21 cellular contexts compared by ENCODE assay signal in genomic region chr9:95043826-95044225, GRCh38.
DNase-seq lines count a peak whose midpoint lies in the region; ATAC-seq, FAIRE-seq and TF ChIP-seq lines count a peak whose summit lies in the region.
"Had no signal": no experiment of that assay in that cellular context is flagged by ENCODE, and none has a peak within 500 bp of the region (broad histone marks: within the 10 kb centered on the region; RNA-seq: fewer than 3 reads in every experiment).

No MANE protein-coding gene starts in this region.

- ATAC-seq in A549: no peak
- peak; percentile 49 for ATAC-seq in left ventricle myocardium superior
- peak in 1 of 2 donors; percentile 9 for ATAC-seq in gastrocnemius medialis
- no peak for ATAC-seq in HG03175 (IDR thresholded peaks at IDR 0.05; ENCODE audit: unreplicated experiment)

- WGBS in A549 (ENCODE audit: missing lambda C conversion rate): 43% methylated on average over 5 of the region's 5 CpGs

- DNase-seq in A549 (ENCODE audit: low read depth in 1 of 2, low spot score in 1 of 2): peak in 1 of 2 experiments; percentile 45
- no peak for DNase-seq in ascending aorta (ENCODE audit: low spot score in 2 of 2)
- no peak for DNase-seq in left ventricle myocardium superior
- DNase-seq in gastrocnemius medialis: no peak
- DNase-seq in HuH-7.5 (ENCODE audit: low spot score): no peak
- DNase-seq in GDM1 (lab: John Stamatoyannopoulos, UW): no peak
- no peak for DNase-seq in KG1 (lab: John Stamatoyannopoulos, UW)
- DNase-seq: activated gamma-delta T cell treated with Interleukin-2 at 50 U/mL for 16 hours, amniotic stem cell, MG63, NCI-H1694, NCI-H226, RPMI8226, T-helper 1 cell, testis had no signal

- H3K9me3 ChIP-seq in A549 (no peaks in the 10 kb centered on the region), ascending aorta (no peaks in the 10 kb centered on the region), gastrocnemius medialis (no peaks in the 10 kb centered on the region)
- H3K9me3 ChIP-seq: BLaER1, MG63, neutrophil, testis had no signal

- in situ Hi-C loops in gastrocnemius medialis (cut with MboI; ENCODE audit: low sequenced_read_pairs in 4 of 4): loop anchor here in 1 of 4 donors (25.0 kb wide), 1 partner anchor 257 kb away; no protein-coding TSS in a partner anchor

- H3K4me3 ChIP-seq in A549 (no peak overlapping the region), ascending aorta (peak overlapping the region in 1 of 2 donors; percentile 22), gastrocnemius medialis (no peak overlapping the region)
- H3K4me3 ChIP-seq: BLaER1, MG63, skin epidermis, testis had no signal

- H3K4me1 ChIP-seq in A549: peaks cover 82% of the 10 kb centered on the region
- peaks cover 18 to 45% of the 10 kb centered on the region in 2 donors for H3K4me1 ChIP-seq in ascending aorta
- peaks cover 68 to 70% of the 10 kb centered on the region in 2 donors for H3K4me1 ChIP-seq in gastrocnemius medialis
- H3K4me1 ChIP-seq: testis had no signal

- H3K27me3 ChIP-seq in ascending aorta (no peaks in the 10 kb centered on the region), gastrocnemius medialis (no peaks in the 10 kb centered on the region)
- H3K27me3 ChIP-seq: MG63, testis had no signal

- POLR2A ChIA-PET in A549 (lab: Yijun Ruan, JAX): interaction anchor here (0.6 to 1.9 kb wide), 2 partner anchors 12 to 36 kb away, joined by 4 to 10 read pairs; no protein-coding TSS in a partner anchor

- H3K36me3 ChIP-seq in ascending aorta: peaks cover 5 to 17% of the 10 kb centered on the region in 2 donors
- H3K36me3 ChIP-seq in gastrocnemius medialis: no peaks in the 10 kb centered on the region
- H3K36me3 ChIP-seq: neutrophil had no signal

- TF ChIP-seq RAD21 in A549 (conservative IDR thresholded peaks at IDR 0.05 in 1 of 2, IDR thresholded peaks at IDR 0.05 in 1 of 2): no peak

- TF ChIP-seq EP300 in A549 (IDR thresholded peaks at IDR 0.05): no peak

- FAIRE-seq in A549 (lab: Jason Lieb, UNC): no peak
- FAIRE-seq: A204.1, D721Med had no signal

- intact Hi-C loops in ascending aorta (cut with DNase I) (loop anchor here (2.0 kb wide), 1 partner anchor 15 kb away; no protein-coding TSS in a partner anchor), left ventricle myocardium superior (cut with micrococcal nuclease) (no loop called here), gastrocnemius medialis (cut with DNase I; ENCODE audit: low total_unique reads) (no loop called here)

- no peak for TF ChIP-seq CTCF in A549 (IDR thresholded peaks at IDR 0.05)
- no peak for TF ChIP-seq CTCF in ascending aorta (IDR thresholded peaks at IDR 0.05)
- no peak for TF ChIP-seq CTCF in gastrocnemius medialis (IDR thresholded peaks at IDR 0.05 in 4 of 5, conservative IDR thresholded peaks at IDR 0.05 in 1 of 5)

- CTCF ChIA-PET in A549 (lab: Yijun Ruan, JAX): interaction anchor here (0.7 to 5.6 kb wide), 14 partner anchors 13 to 375 kb away, joined by 3 to 45 read pairs (median 5); no protein-coding TSS in a partner anchor

- TF ChIP-seq POLR2A in A549 (IDR thresholded peaks at IDR 0.05; ENCODE audit: low read length) (no peak), gastrocnemius medialis (IDR thresholded peaks at IDR 0.05) (no peak)

- peak overlapping the region; percentile 93 for H3K4me2 ChIP-seq in A549
- H3K4me2 ChIP-seq: BLaER1 had no signal

- H3K27ac ChIP-seq in A549 (peak overlapping the region; percentile 84 to 89), ascending aorta (peak overlapping the region; percentile 84 to 95), gastrocnemius medialis (peak overlapping the region; percentile 91 to 96 (median 92))
- H3K27ac ChIP-seq: BLaER1, neutrophil, testis had no signal

TF ChIP-seq in A549, 52 proteins besides CTCF, POLR2A, EP300 and RAD21:
- TF ChIP-seq MAX (IDR thresholded peaks at IDR 0.05) (no peak), MAFK (IDR thresholded peaks at IDR 0.05; ENCODE audit: partially characterized antibody) (peak; percentile 1)
